ENCODE assay signal across 10 cellular contexts in genomic region chr14:95140060-95140858, GRCh38. TPM values are rescaled to one million over a fixed set of nuclear protein-coding genes. Genes with fewer than 3 reads are reported as not detected.
DNase-seq lines count a peak whose midpoint lies in the region; ATAC-seq lines count a peak whose summit lies in the region.
"Had no signal": no experiment of that assay in that cellular context is flagged by ENCODE, and none has a peak within 500 bp of the region (broad histone marks: within the 10 kb centered on the region; RNA-seq: fewer than 3 reads in every experiment).

No MANE protein-coding gene starts in this region.

- DNase-seq in ELR (ENCODE audit: low read depth), result peak; percentile 38
- peak; percentile 40 for DNase-seq in NOMO-1 treated with dmso at 0.1 percent for 144 hours (lab: John Stamatoyannopoulos, UW; ENCODE audit: unreplicated experiment)
- DNase-seq in renal cortical epithelial cell (ENCODE audit: low read depth), result peak; percentile 25
- no peak for DNase-seq in NCI-H1436 treated with DMSO at 0.1 percent for 48 hours (lab: John Stamatoyannopoulos, UW)
- DNase-seq in head of caudate nucleus, result no peak
- no peak for DNase-seq in cortex of kidney (lab: John Stamatoyannopoulos, UW)
- no peak for DNase-seq in stimulated activated CD4-positive, alpha-beta T cell treated with anti-CD3 and anti-CD28 coated beads, Interleukin-4, amount 100 ng/mL, for 4 hours
- DNase-seq: stimulated activated CD4-positive, alpha-beta T cell treated with anti-CD3 and anti-CD28 coated beads, Interleukin-4, amount 100 ng/mL, for 1 hour had no signal

- intact Hi-C loops in head of caudate nucleus (cut with DNase I), result no loop called here

- peak; percentile 93 for ATAC-seq in esophagus mucosa
- ATAC-seq: left lobe of liver had no signal

RNA-seq across cellular contexts. Expression of gene DICER1, which starts 17.1 kb away (rescaled TPM):
- total RNA-seq in esophagus mucosa (57.7 TPM), renal cortical epithelial cell (39.9 and 74.6 TPM in 2 replicates)

Comparison
In these comparisons a context has a peak if more than half of its experiments do, and no peak if none do; other contexts are left out.
1. DNase-seq: peak in ELR (single experiment), NOMO-1 treated with dmso at 0.1 percent for 144 hours (single experiment) and renal cortical epithelial cell (single experiment); none in NCI-H1436 treated with DMSO at 0.1 percent for 48 hours (single experiment), head of caudate nucleus (0 of 42), cortex of kidney (single experiment) and stimulated activated CD4-positive, alpha-beta T cell treated with anti-CD3 and anti-CD28 coated beads, Interleukin-4, amount 100 ng/mL, for 4 hours (0 of 2).